Comparison of ENCODE assay signal across 17 cellular contexts in the genomic region with DNA sequence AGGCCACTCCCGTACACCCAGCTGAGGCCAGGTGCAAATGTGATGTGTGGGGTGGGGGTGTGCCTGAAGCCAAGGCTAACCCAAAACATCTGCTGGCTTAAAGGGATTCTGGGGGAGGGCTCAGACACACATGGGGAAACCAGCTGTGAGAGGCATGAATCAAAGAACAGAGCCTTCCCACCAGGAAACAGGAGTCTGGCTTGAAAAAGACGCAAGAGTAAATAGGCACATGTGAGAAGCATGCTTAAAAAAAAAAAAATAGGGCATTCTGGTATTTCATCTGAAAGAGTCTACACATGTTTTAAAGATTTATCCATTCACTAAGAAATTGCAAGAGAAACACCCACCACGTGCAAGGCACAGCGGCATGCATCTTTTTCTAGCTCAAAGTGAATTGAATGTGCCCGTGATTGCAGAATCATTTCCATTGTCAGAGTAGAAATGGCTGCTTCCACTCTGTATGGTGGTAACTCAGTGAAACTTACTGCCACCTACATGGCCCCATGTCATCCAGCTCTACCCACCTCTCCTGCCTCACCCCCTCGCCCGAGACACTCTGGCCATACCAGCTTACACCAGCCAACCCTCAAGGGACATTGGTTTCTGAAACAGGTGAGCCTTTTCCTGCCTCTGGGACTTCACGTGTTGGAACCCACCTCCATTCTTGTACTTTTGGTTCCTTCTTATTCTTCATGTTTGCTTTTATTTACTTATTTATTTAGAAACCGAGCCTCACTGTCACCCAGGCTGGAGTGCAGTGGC.
DNase-seq lines count a peak whose midpoint lies in the region; ATAC-seq, FAIRE-seq and TF ChIP-seq lines count a peak whose summit lies in the region.
"Had no signal": no experiment of that assay in that cellular context is flagged by ENCODE, and none has a peak within 500 bp of the region (broad histone marks: within the 10 kb centered on the region; RNA-seq: fewer than 3 reads in every experiment).

No MANE protein-coding gene starts in this region.

- FAIRE-seq in endometrium (lab: Jason Lieb, UNC) = peak; percentile 67
- FAIRE-seq: G401.6, GM12891 had no signal

- no peaks in the 10 kb centered on the region for H3K36me3 ChIP-seq in stomach
- H3K36me3 ChIP-seq: BE2C had no signal

- intact Hi-C loops in sciatic nerve (cut with DNase I) (no loop called here), stomach (cut with DNase I; ENCODE audit: low total_unique reads) (no loop called here)

- ATAC-seq in sciatic nerve = peak; percentile 45
- ATAC-seq in GM21529 (IDR thresholded peaks at IDR 0.05; ENCODE audit: unreplicated experiment) = no peak
- ATAC-seq: GM23338, HCT116 had no signal

- TF ChIP-seq CTCF in HFF-Myc (IDR thresholded peaks at IDR 0.05; ENCODE audit: low read depth, low read length, missing control alignments) = no peak
- TF ChIP-seq CTCF in stomach (IDR thresholded peaks at IDR 0.05) = no peak

- 78 to 85% (median 79%) methylated on average over 9 of the region's 9 CpGs for WGBS in stomach, 5 donors

- no peak overlapping the region for H3K27ac ChIP-seq in stomach

- DNase-seq in HFF-Myc (ENCODE audit: extremely low read depth, low read depth) (peak; percentile 94), fibroblast of the conjunctiva (ENCODE audit: low read depth) (peak; percentile 3), sciatic nerve (ENCODE audit: low spot score) (no peak), stomach (no peak), NCI-H2081 (lab: John Stamatoyannopoulos, UW) (no peak)
- DNase-seq: BE2C; C1 segment of cervical spinal cord; CD4-positive, CD25-positive, alpha-beta regulatory T cell; CD8-positive, alpha-beta memory T cell; COR-L47; H7 had no signal

- no peaks in the 10 kb centered on the region for H3K27me3 ChIP-seq in stomach
- H3K27me3 ChIP-seq: BE2C had no signal

- TF ChIP-seq POLR2A in stomach (IDR thresholded peaks at IDR 0.05) = no peak

- no peak for TF ChIP-seq EP300 in stomach (IDR thresholded peaks at IDR 0.05)

- no peaks in the 10 kb centered on the region for H3K4me1 ChIP-seq in stomach
- H3K4me1 ChIP-seq: BE2C had no signal

- H3K9me3 ChIP-seq in stomach = peaks cover 4 to 30% (median 27%) of the 10 kb centered on the region in 4 donors
- H3K9me3 ChIP-seq: BE2C had no signal

- no peak overlapping the region for H3K4me3 ChIP-seq in HFF-Myc (replicated peaks; ENCODE audit: low read depth, low read length)
- H3K4me3 ChIP-seq in stomach = no peak overlapping the region
- H3K4me3 ChIP-seq: GM23338 had no signal

Comparison
In these comparisons a context has a peak if more than half of its experiments do, and no peak if none do; other contexts are left out.
1. DNase-seq: peak in HFF-Myc (single experiment) and fibroblast of the conjunctiva (single experiment); none in sciatic nerve (single experiment), stomach (single experiment) and NCI-H2081 (0 of 2).